34 cellular contexts compared by ENCODE assay signal in the genomic region with DNA sequence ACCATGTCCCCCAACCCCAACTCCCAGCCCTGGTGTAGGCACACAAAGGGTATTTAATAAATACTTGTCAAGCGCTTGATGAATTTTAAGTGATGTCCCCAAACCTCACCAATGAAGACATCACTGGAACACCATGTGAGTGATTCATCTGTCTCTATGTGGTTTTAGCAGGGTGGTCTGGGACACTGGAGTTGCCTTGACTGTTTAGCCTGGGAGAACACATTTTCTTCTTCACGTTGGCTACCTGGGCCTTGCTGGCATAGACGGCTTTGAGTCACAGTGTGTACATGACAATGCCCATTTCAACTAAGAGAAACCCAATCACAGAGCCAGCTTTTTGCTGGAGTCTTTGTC. TPM values are rescaled to one million over a fixed set of nuclear protein-coding genes. Genes with fewer than 3 reads are reported as not detected.
"Had no signal": no experiment of that assay in that cellular context is flagged by ENCODE, and none has a peak within 500 bp of the region (broad histone marks: within the 10 kb centered on the region; RNA-seq: fewer than 3 reads in every experiment).

No MANE protein-coding gene starts in this region.

- H3K27ac ChIP-seq: brain microvascular endothelial cell, coronary artery, dorsolateral prefrontal cortex, esophagus muscularis mucosa had no signal

- H3K4me1 ChIP-seq: esophagus muscularis mucosa had no signal

- H3K27me3 Mint-ChIP-seq: activated CD4-positive, alpha-beta T cell treated with anti-CD3 and anti-CD28 coated beads, Interleukin-2, amount 10 ng/mL, durations not matched to agents 24 days and 14 days; activated naive CD8-positive, alpha-beta T cell had no signal

- DNase-seq: activated CD4-positive, alpha-beta memory T cell treated with anti-CD3 and anti-CD28 coated beads for 36 hours; activated CD4-positive, alpha-beta T cell treated with anti-CD3 and anti-CD28 coated beads for 36 hours; activated CD4-positive, alpha-beta T cell treated with anti-CD3 and anti-CD28 coated beads, Interleukin-2, amount 10 ng/mL, durations not matched to agents 24 days and 14 days; activated CD4-positive, CD25-positive, alpha-beta regulatory T cell; activated CD4-positive, CD25-positive, alpha-beta regulatory T cell treated with anti-CD3 and anti-CD28 coated beads, Interleukin-2, amount 50 U/mL, for 72 hours; activated CD8-positive, alpha-beta memory T cell treated with anti-CD3 and anti-CD28 coated beads, Interleukin-2, amount 10 ng/mL, durations not matched to agents 7 days and 5 days; activated CD8-positive, alpha-beta memory T cell treated with anti-CD3 and anti-CD28 coated beads, Interleukin-2, amount 50 U/mL, for 4 hours; activated CD8-positive, alpha-beta T cell treated with anti-CD3 and anti-CD28 coated beads, Interleukin-2, amount 10 ng/mL, durations not matched to agents 7 days and 5 days; activated gamma-delta T cell treated with Interleukin-2 at 50 U/mL for 16 hours; activated naive CD4-positive, alpha-beta T cell treated with anti-CD3 and anti-CD28 coated beads, Interleukin-2, amount 50 U/mL, for 16 hours; activated naive CD4-positive, alpha-beta T cell treated with Interleukin-2 at 50 U/mL for 16 hours; activated T-cell treated with anti-CD3 and anti-CD28 coated beads, Interleukin-2, amount 50 U/mL, for 1 hour; activated T-cell treated with anti-CD3 and anti-CD28 coated beads, Interleukin-2, amount 50 U/mL, for 48 hours; amniotic stem cell; anterior cingulate cortex; brain microvascular endothelial cell; effector memory CD4-positive, alpha-beta T cell; endodermal cell; erythroblast; T-helper 2 cell had no signal

- H3K27ac Mint-ChIP-seq: activated CD4-positive, alpha-beta memory T cell treated with anti-CD3 and anti-CD28 coated beads for 36 hours; activated CD4-positive, alpha-beta T cell treated with anti-CD3 and anti-CD28 coated beads for 36 hours; activated CD4-positive, alpha-beta T cell treated with anti-CD3 and anti-CD28 coated beads, Interleukin-2, amount 10 ng/mL, durations not matched to agents 24 days and 14 days; activated CD8-positive, alpha-beta memory T cell treated with anti-CD3 and anti-CD28 coated beads, Interleukin-2, amount 10 ng/mL, durations not matched to agents 7 days and 5 days; activated CD8-positive, alpha-beta T cell treated with anti-CD3 and anti-CD28 coated beads, Interleukin-2, amount 10 ng/mL, durations not matched to agents 7 days and 5 days; activated naive CD8-positive, alpha-beta T cell; activated T-helper 1 cell treated with anti-CD3 and anti-CD28 coated beads, Interleukin-12 subunit alpha, Interleukin-12 subunit beta, Interleukin-2, Interleukin-4 antibody, amounts not matched to agents 30 ng/mL and 10 ng/mL and 1 ng/mL, durations not matched to agents 14 hours and 24 hours and 36 hours; activated T-helper 2 cell treated with anti-CD3 and anti-CD28 coated beads, Interferon-gamma antibody, Interleukin-2, Interleukin-4, amounts not matched to agents 10 μg/mL and 5 μg/mL and 100 μg/mL, durations not matched to agents 14 hours and 24 hours and 36 hours; dendritic cell treated with granulocyte-macrophage colony-stimulating factor and Interleukin-4, amounts not matched to agents 40 ng/mL and 50 ng/mL, for 4 days; endodermal cell had no signal

- H3K4me3 Mint-ChIP-seq: activated CD4-positive, alpha-beta memory T cell treated with anti-CD3 and anti-CD28 coated beads for 36 hours; activated CD4-positive, alpha-beta T cell treated with anti-CD3 and anti-CD28 coated beads for 36 hours; activated CD4-positive, alpha-beta T cell treated with anti-CD3 and anti-CD28 coated beads, Interleukin-2, amount 10 ng/mL, durations not matched to agents 24 days and 14 days; activated CD8-positive, alpha-beta memory T cell treated with anti-CD3 and anti-CD28 coated beads, Interleukin-2, amount 10 ng/mL, durations not matched to agents 7 days and 5 days; activated CD8-positive, alpha-beta T cell treated with anti-CD3 and anti-CD28 coated beads, Interleukin-2, amount 10 ng/mL, durations not matched to agents 7 days and 5 days; activated naive CD8-positive, alpha-beta T cell; activated T-helper 1 cell treated with anti-CD3 and anti-CD28 coated beads, Interleukin-12 subunit alpha, Interleukin-12 subunit beta, Interleukin-2, Interleukin-4 antibody, amounts not matched to agents 30 ng/mL and 10 ng/mL and 1 ng/mL, durations not matched to agents 14 hours and 24 hours and 36 hours; central memory CD8-positive, alpha-beta T cell; dendritic cell treated with granulocyte-macrophage colony-stimulating factor and Interleukin-4, amounts not matched to agents 40 ng/mL and 50 ng/mL, for 4 days; endodermal cell had no signal

- H3K9me3 ChIP-seq: esophagus muscularis mucosa had no signal

- FAIRE-seq: astrocyte, bronchial epithelial cell, frontal cortex had no signal

- H3K36me3 ChIP-seq: brain microvascular endothelial cell, esophagus muscularis mucosa had no signal

- H3K9me3 Mint-ChIP-seq: activated CD4-positive, alpha-beta memory T cell treated with anti-CD3 and anti-CD28 coated beads for 36 hours; activated CD4-positive, alpha-beta T cell treated with anti-CD3 and anti-CD28 coated beads, Interleukin-2, amount 10 ng/mL, durations not matched to agents 24 days and 14 days; activated T-helper 1 cell treated with anti-CD3 and anti-CD28 coated beads, Interleukin-12 subunit alpha, Interleukin-12 subunit beta, Interleukin-2, Interleukin-4 antibody, amounts not matched to agents 30 ng/mL and 10 ng/mL and 1 ng/mL, durations not matched to agents 14 hours and 24 hours and 36 hours; activated T-helper 2 cell treated with anti-CD3 and anti-CD28 coated beads, Interferon-gamma antibody, Interleukin-2, Interleukin-4, amounts not matched to agents 10 μg/mL and 5 μg/mL and 100 μg/mL, durations not matched to agents 14 hours and 24 hours and 36 hours; central memory CD8-positive, alpha-beta T cell; dendritic cell treated with granulocyte-macrophage colony-stimulating factor and Interleukin-4, amounts not matched to agents 40 ng/mL and 50 ng/mL, for 4 days; endodermal cell had no signal

- H3K4me3 ChIP-seq: coronary artery, dorsolateral prefrontal cortex, esophagus muscularis mucosa had no signal

- ATAC-seq: activated CD4-positive, alpha-beta T cell treated with anti-CD3 and anti-CD28 coated beads for 36 hours; activated CD8-positive, alpha-beta memory T cell treated with anti-CD3 and anti-CD28 coated beads, Interleukin-2, amount 10 ng/mL, durations not matched to agents 7 days and 5 days; activated CD8-positive, alpha-beta T cell treated with anti-CD3 and anti-CD28 coated beads, Interleukin-2, amount 10 ng/mL, durations not matched to agents 7 days and 5 days had no signal

- H3K36me3 Mint-ChIP-seq: activated CD4-positive, alpha-beta memory T cell treated with anti-CD3 and anti-CD28 coated beads for 36 hours; activated CD8-positive, alpha-beta memory T cell treated with anti-CD3 and anti-CD28 coated beads, Interleukin-2, amount 10 ng/mL, durations not matched to agents 7 days and 5 days; activated naive CD8-positive, alpha-beta T cell had no signal

- H3K4me1 Mint-ChIP-seq: activated CD4-positive, alpha-beta T cell treated with anti-CD3 and anti-CD28 coated beads for 36 hours; activated CD4-positive, alpha-beta T cell treated with anti-CD3 and anti-CD28 coated beads, Interleukin-2, amount 10 ng/mL, durations not matched to agents 24 days and 14 days; activated CD8-positive, alpha-beta memory T cell treated with anti-CD3 and anti-CD28 coated beads, Interleukin-2, amount 10 ng/mL, durations not matched to agents 7 days and 5 days; central memory CD8-positive, alpha-beta T cell; endodermal cell had no signal

RNA-seq across cellular contexts. Expression of gene SHH, which starts 24.8 kb away (rescaled TPM):
- total RNA-seq: activated CD4-positive, alpha-beta memory T cell treated with anti-CD3 and anti-CD28 coated beads for 36 hours; activated CD4-positive, alpha-beta T cell treated with anti-CD3 and anti-CD28 coated beads for 36 hours; activated CD4-positive, alpha-beta T cell treated with anti-CD3 and anti-CD28 coated beads, Interleukin-2, amount 10 ng/mL, durations not matched to agents 24 days and 14 days; activated CD8-positive, alpha-beta memory T cell treated with anti-CD3 and anti-CD28 coated beads for 36 hours; activated CD8-positive, alpha-beta memory T cell treated with anti-CD3 and anti-CD28 coated beads, Interleukin-2, amount 10 ng/mL, durations not matched to agents 7 days and 5 days; activated T-helper 1 cell treated with anti-CD3 and anti-CD28 coated beads, Interleukin-12 subunit alpha, Interleukin-12 subunit beta, Interleukin-2, Interleukin-4 antibody, amounts not matched to agents 30 ng/mL and 10 ng/mL and 1 ng/mL, durations not matched to agents 14 hours and 24 hours and 36 hours; bronchial epithelial cell; cardiac septum; esophagus muscularis mucosa; T-helper 1 cell treated with Interleukin-12 subunit alpha and Interleukin-12 subunit beta and Interleukin-4 antibody, amounts not matched to agents 30 ng/mL and 1 ng/mL, for 36 hours had no signal
